5 cellular contexts compared by ENCODE assay signal in the genomic region with DNA sequence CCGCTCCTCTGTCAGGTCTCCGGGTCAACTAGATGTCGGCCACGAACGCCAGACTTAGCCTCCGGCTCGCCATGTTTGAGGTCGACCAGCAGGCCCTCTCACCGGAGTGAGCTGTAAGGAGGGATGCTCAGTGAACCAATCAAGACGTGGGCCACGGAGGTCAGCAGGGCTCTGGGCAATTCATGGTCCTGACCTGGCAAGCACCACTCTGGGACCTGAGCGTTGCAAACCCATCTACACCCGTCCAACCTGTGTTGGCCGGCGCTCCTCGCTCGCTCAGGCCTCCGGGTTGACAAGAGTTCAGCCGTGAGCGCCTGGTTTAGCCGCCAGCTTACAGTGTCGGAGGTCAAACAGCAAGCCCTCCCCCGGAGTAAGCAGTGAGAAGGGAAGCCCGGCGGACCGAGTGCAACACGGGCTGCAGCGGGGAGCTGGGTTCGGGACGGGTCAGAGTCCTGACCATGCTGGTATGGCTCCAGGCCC.
"Had no signal": no experiment of that assay in that cellular context is flagged by ENCODE, and none has a peak within 500 bp of the region (broad histone marks: within the 10 kb centered on the region; RNA-seq: fewer than 3 reads in every experiment).

No MANE protein-coding gene starts in this region.

- H3K36me3 ChIP-seq: HAP-1 had no signal

- H3K9me3 ChIP-seq: HAP-1 had no signal

- DNase-seq: IMR-90 had no signal

- H3K4me1 ChIP-seq: HAP-1 had no signal

- H3K4me1 Mint-ChIP-seq: GM23338 had no signal

- ATAC-seq: GM23338, HCT116, K562 had no signal

- H3K27ac Mint-ChIP-seq: GM23338 had no signal

- H3K4me3 Mint-ChIP-seq: GM23338 had no signal

- H3K4me3 ChIP-seq: GM23338, HAP-1, K562 had no signal
